8 cellular contexts compared by ENCODE assay signal in genomic region chr20:63553251-63553932, GRCh38. TPM values are rescaled to one million over a fixed set of nuclear protein-coding genes. Genes with fewer than 3 reads are reported as not detected.
DNase-seq lines count a peak whose midpoint lies in the region; TF ChIP-seq lines count a peak whose summit lies in the region.

No MANE protein-coding gene starts in this region.

- POLR2A ChIA-PET in A673 (lab: Charles Lee; ENCODE audit: low non-redundant PET) = no interaction called here

- CTCF ChIA-PET in A673 (lab: Charles Lee) = no interaction called here

- no TSS peak for BruUV-seq in A673 (replicated peaks; lab: Mats Ljungman, UMichigan)

- H3K36me3 ChIP-seq in A673 (ENCODE audit: insufficient read depth, low read length, poor library complexity, severe bottlenecking) = no peaks in the 10 kb centered on the region
- H3K36me3 ChIP-seq in HUES6 (ENCODE audit: control insufficient read depth, insufficient read depth, low read length) = no peaks in the 10 kb centered on the region
- no peaks in the 10 kb centered on the region for H3K36me3 ChIP-seq in SJSA1

- peak overlapping the region; percentile 70 for H3K4me3 ChIP-seq in A673 (ENCODE audit: low read depth, low read length, poor library complexity, severe bottlenecking)
- peak overlapping the region; percentile 94 for H3K4me3 ChIP-seq in HUES6 (ENCODE audit: low read depth, low read length)
- peak overlapping the region; percentile 37 for H3K4me3 ChIP-seq in SJSA1

- peaks cover 12% of the 10 kb centered on the region for H3K27me3 Mint-ChIP-seq in progenitor cell of endocrine pancreas

- in situ Hi-C loops in GM18951 (cut with MboI; ENCODE audit: low sequenced_read_pairs, unreplicated experiment) = no loop called here

- H3K4me1 Mint-ChIP-seq in progenitor cell of endocrine pancreas (ENCODE audit: low read depth) = no peaks in the 10 kb centered on the region

- H3K4me3 Mint-ChIP-seq in progenitor cell of endocrine pancreas (ENCODE audit: low read depth) = peak overlapping the region; percentile 69

- no peak for TF ChIP-seq CTCF in A673 (conservative IDR thresholded peaks at IDR 0.05; ENCODE audit: low read depth, low read length)
- no peak for TF ChIP-seq CTCF in progenitor cell of endocrine pancreas (IDR thresholded peaks at IDR 0.05; ENCODE audit: unreplicated experiment)

- H3K27me3 ChIP-seq in A673 (replicated peaks; ENCODE audit: insufficient read depth, low read depth, low read length, poor library complexity) (peaks cover 5% of the 10 kb centered on the region), HUES6 (ENCODE audit: control insufficient read depth, insufficient read depth, low read length) (no peaks in the 10 kb centered on the region), SJSA1 (replicated peaks) (peaks cover 18% of the 10 kb centered on the region)

- H3K9me3 Mint-ChIP-seq in progenitor cell of endocrine pancreas (ENCODE audit: low read depth) = no peaks in the 10 kb centered on the region

- H3K4me1 ChIP-seq in A673 (ENCODE audit: insufficient read depth, low read length, poor library complexity, severe bottlenecking) (peaks cover 14% of the 10 kb centered on the region), HUES6 (ENCODE audit: control insufficient read depth, insufficient read depth, low read length) (peaks cover 35% of the 10 kb centered on the region), SJSA1 (replicated peaks) (peaks cover 5% of the 10 kb centered on the region)

- H3K9ac ChIP-seq in HUES6 (ENCODE audit: low read length) = peak overlapping the region; percentile 18

- H3K36me3 Mint-ChIP-seq in progenitor cell of endocrine pancreas (ENCODE audit: insufficient read depth) = no peaks in the 10 kb centered on the region

- H3K9me3 ChIP-seq in A673 (ENCODE audit: low read depth, low read length, poor library complexity, severe bottlenecking) (no peaks in the 10 kb centered on the region), HUES6 (ENCODE audit: control insufficient read depth, insufficient read depth, low read depth, low read length) (no peaks in the 10 kb centered on the region), SJSA1 (replicated peaks) (0 out of 2 replicates have a peak, but pooled peaks cover 3% of the 10 kb centered on the region)

- no peak overlapping the region for H3K27ac Mint-ChIP-seq in progenitor cell of endocrine pancreas

- DNase-seq in A673 (ENCODE audit: low spot score) (peak; percentile 86), SJSA1 (ENCODE audit: low read depth in 1 of 2, low spot score in 2 of 2) (peak; percentile 53 to 87), glomerular visceral epithelial cell (ENCODE audit: extremely low spot score) (peak; percentile 84), progenitor cell of endocrine pancreas (ENCODE audit: low spot score, unreplicated experiment) (peak; percentile 70), ureter (ENCODE audit: low spot score) (peak; percentile 92)
- DNase-seq in activated naive CD4-positive, alpha-beta T cell (lab: John Stamatoyannopoulos, UW) = peak; percentile 79 to 91 (median 90)

- peak; percentile 43 for TF ChIP-seq POLR2A in GM18951 (IDR thresholded peaks at IDR 0.05; ENCODE audit: extremely low read depth, insufficient read depth, insufficient read length)

- intact Hi-C loops in A673 (cut with micrococcal nuclease; ENCODE audit: unreplicated experiment) = no loop called here

- H3K27ac ChIP-seq in A673 (ENCODE audit: low read depth, low read length, poor library complexity, severe bottlenecking) (peak overlapping the region; percentile 57), HUES6 (ENCODE audit: low read depth, low read length) (peak overlapping the region; percentile 76), SJSA1 (no peak overlapping the region)

RNA-seq across cellular contexts. Expression of gene FNDC11, which starts 0.6 kb away (rescaled TPM):
- total RNA-seq in A673 (2021) (0.21 and 0.37 TPM in 2 replicates), progenitor cell of endocrine pancreas (1.9 and 2.6 TPM in 2 replicates), ureter (1.6 TPM)
- total RNA-seq in SJSA1 (2014; rRNA removed; shearing (Covaris generic)) = 0.11 TPM in 1 of 2 replicates, not detected in the other

RNA-seq across cellular contexts. Expression of gene SRMS, which starts 5.8 kb away (rescaled TPM):
- total RNA-seq in A673 (2021) = not detected in 2 replicates
- not detected in 2 replicates for total RNA-seq in SJSA1 (2014; rRNA removed; shearing (Covaris generic))
- not detected in 2 replicates for total RNA-seq in progenitor cell of endocrine pancreas
- 0.26 TPM for total RNA-seq in ureter

RNA-seq across cellular contexts. Expression of gene PTK6, which starts 16.2 kb away (rescaled TPM):
- not detected in 2 replicates for total RNA-seq in A673 (2021)
- total RNA-seq in SJSA1 (2014; rRNA removed; shearing (Covaris generic)) = not detected in 2 replicates
- 0.29 and 0.31 TPM in 2 replicates for total RNA-seq in progenitor cell of endocrine pancreas
- total RNA-seq in ureter = 55.1 TPM

RNA-seq across cellular contexts. Expression of gene HELZ2, which starts 20.6 kb away (rescaled TPM):
- total RNA-seq in A673 (2021) (21.0 and 27.2 TPM in 2 replicates), progenitor cell of endocrine pancreas (19.3 and 21.6 TPM in 2 replicates), ureter (35.6 TPM)
- total RNA-seq in SJSA1 (2014; rRNA removed; shearing (Covaris generic)) = 14.3 and 17.8 TPM in 2 replicates

RNA-seq across cellular contexts. Expression of gene PPDPF, which starts 32.8 kb away (rescaled TPM):
- 148 and 176 TPM in 2 replicates for total RNA-seq in A673 (2021)
- total RNA-seq in SJSA1 (2014; rRNA removed; shearing (Covaris generic)) = 47.2 and 56.7 TPM in 2 replicates
- total RNA-seq in progenitor cell of endocrine pancreas = 340 and 374 TPM in 2 replicates
- total RNA-seq in ureter = 507 TPM

Comparison
In these comparisons a context has a peak if more than half of its experiments do, and no peak if none do; other contexts are left out.
1. H3K4me3 ChIP-seq: peak in every context shown above with its lines; median percentile 94 in HUES6; 70 in A673; 37 in SJSA1.
2. RNA of gene PTK6, which starts 16.2 kb away (total RNA-seq): 55.1 TPM in ureter (single experiment); 0.29 to 0.31 TPM in progenitor cell of endocrine pancreas, not detected in A673 and not detected in SJSA1; every median in the first group is over 10 times any median in the second.
3. Peak in every context shown above with its lines, with median percentiles within 50 percentile points of each other: DNase-seq.